18 cellular contexts compared by ENCODE assay signal in genomic region chr6:111628117-111628866, GRCh38. TPM values are rescaled to one million over a fixed set of nuclear protein-coding genes. Genes with fewer than 3 reads are reported as not detected.
DNase-seq lines count a peak whose midpoint lies in the region; ATAC-seq and TF ChIP-seq lines count a peak whose summit lies in the region.
"Had no signal": no experiment of that assay in that cellular context is flagged by ENCODE, and none has a peak within 500 bp of the region (broad histone marks: within the 10 kb centered on the region; RNA-seq: fewer than 3 reads in every experiment).

No MANE protein-coding gene starts in this region.

- DNase-seq in GM04503 (ENCODE audit: low read depth) (peak; percentile 63), esophagus muscularis mucosa (ENCODE audit: extremely low spot score) (no peak), hepatocyte (ENCODE audit: low spot score) (no peak), HAP-1 (ENCODE audit: low spot score in 2 of 2) (no peak), activated gamma-delta T cell (lab: John Stamatoyannopoulos, UW) (no peak), immature natural killer cell (no peak)
- DNase-seq: activated CD4-positive, alpha-beta T cell treated with anti-CD3 and anti-CD28 coated beads, Interleukin-2, amount 10 ng/mL, durations not matched to agents 24 days and 14 days; activated T-cell treated with anti-CD3 and anti-CD28 coated beads, Interleukin-2, amount 50 U/mL, for 24 hours; MG63; NCI-H2081; NCI-H748 treated with DMSO at 0.1 percent for 48 hours; nephron progenitor cell; T-helper 9 cell had no signal

- H3K4me2 ChIP-seq in hepatocyte = no peak overlapping the region

- H3K4me1 Mint-ChIP-seq in immature natural killer cell = no peaks in the 10 kb centered on the region
- H3K4me1 Mint-ChIP-seq: activated CD4-positive, alpha-beta T cell treated with anti-CD3 and anti-CD28 coated beads, Interleukin-2, amount 10 ng/mL, durations not matched to agents 24 days and 14 days; B cell had no signal

- intact Hi-C loops in esophagus muscularis mucosa (cut with DNase I) = no loop called here

- no peaks in the 10 kb centered on the region for H3K79me2 ChIP-seq in hepatocyte

- H3K27me3 ChIP-seq in esophagus muscularis mucosa = no peaks in the 10 kb centered on the region
- H3K27me3 ChIP-seq in hepatocyte = no peaks in the 10 kb centered on the region
- H3K27me3 ChIP-seq in stomach smooth muscle (ENCODE audit: control insufficient read depth in 1 of 2, insufficient read depth in 2 of 2, low read length in 2 of 2) = no peaks in the 10 kb centered on the region
- no peaks in the 10 kb centered on the region for H3K27me3 ChIP-seq in HAP-1 (ENCODE audit: low read depth)
- H3K27me3 ChIP-seq: MG63, spleen, stomach had no signal

- H3K27ac ChIP-seq in esophagus muscularis mucosa (replicated peaks in 1 of 4) = peak overlapping the region; percentile 13 to 59 (median 36)
- H3K27ac ChIP-seq in hepatocyte = peak overlapping the region; percentile 45
- H3K27ac ChIP-seq in stomach smooth muscle (ENCODE audit: low read length) = peak overlapping the region; percentile 4
- H3K27ac ChIP-seq: spleen had no signal

- no peak for TF ChIP-seq CTCF in esophagus muscularis mucosa (IDR thresholded peaks at IDR 0.05)
- no peak for TF ChIP-seq CTCF in hepatocyte (IDR thresholded peaks at IDR 0.05; ENCODE audit: poor library complexity)

- no peak overlapping the region for H3K4me3 Mint-ChIP-seq in immature natural killer cell
- H3K4me3 Mint-ChIP-seq: activated CD4-positive, alpha-beta T cell treated with anti-CD3 and anti-CD28 coated beads, Interleukin-2, amount 10 ng/mL, durations not matched to agents 24 days and 14 days; activated T-cell treated with anti-CD3 and anti-CD28 coated beads, Interleukin-2, amount 50 U/mL, for 24 hours; B cell; nephron progenitor cell had no signal

- no peaks in the 10 kb centered on the region for H4K20me1 ChIP-seq in hepatocyte (ENCODE audit: insufficient read depth, poor library complexity, severe bottlenecking)

- no peaks in the 10 kb centered on the region for H3K9me2 ChIP-seq in hepatocyte (replicated peaks; ENCODE audit: insufficient read depth)

- peaks cover 5 to 28% (median 12%) of the 10 kb centered on the region in 3 donors for H3K36me3 Mint-ChIP-seq in immature natural killer cell

- no peak overlapping the region for H2AFZ ChIP-seq in hepatocyte

- H3K36me3 ChIP-seq in esophagus muscularis mucosa = no peaks in the 10 kb centered on the region
- H3K36me3 ChIP-seq in hepatocyte (replicated peaks; ENCODE audit: insufficient read depth, low read depth) = no peaks in the 10 kb centered on the region
- no peaks in the 10 kb centered on the region for H3K36me3 ChIP-seq in stomach smooth muscle (ENCODE audit: control insufficient read depth in 2 of 2, insufficient read depth in 2 of 2, low read length in 2 of 2)
- no peaks in the 10 kb centered on the region for H3K36me3 ChIP-seq in HAP-1 (replicated peaks)
- H3K36me3 ChIP-seq: MG63, spleen, stomach had no signal

- no peaks in the 10 kb centered on the region for H3K27me3 Mint-ChIP-seq in immature natural killer cell (ENCODE audit: low read depth in 3 of 3)
- H3K27me3 Mint-ChIP-seq: activated T-cell treated with anti-CD3 and anti-CD28 coated beads, Interleukin-2, amount 50 U/mL, for 24 hours had no signal

- peaks cover 13 to 32% (median 22%) of the 10 kb centered on the region in 4 donors for H3K4me1 ChIP-seq in esophagus muscularis mucosa
- peaks cover 19% of the 10 kb centered on the region for H3K4me1 ChIP-seq in hepatocyte (ENCODE audit: insufficient read depth)
- peaks cover 24% of the 10 kb centered on the region for H3K4me1 ChIP-seq in stomach smooth muscle (ENCODE audit: control insufficient read depth, insufficient read depth, low read length)
- peaks cover 8% of the 10 kb centered on the region for H3K4me1 ChIP-seq in HAP-1
- H3K4me1 ChIP-seq: spleen had no signal

- WGBS in esophagus muscularis mucosa = 56% methylated on average over 6 of the region's 6 CpGs
- 76% methylated on average over 6 of the region's 6 CpGs for WGBS in hepatocyte (ENCODE audit: low lambda C conversion rate, missing lambda C conversion rate)

- no peak overlapping the region for H3K9ac ChIP-seq in stomach smooth muscle (ENCODE audit: low read length in 2 of 2)

- H3K4me3 ChIP-seq in esophagus muscularis mucosa (no peak overlapping the region), hepatocyte (no peak overlapping the region), stomach smooth muscle (ENCODE audit: low read length in 2 of 2) (no peak overlapping the region), HAP-1 (no peak overlapping the region)
- H3K4me3 ChIP-seq: MG63, spleen, stomach had no signal

- no peak overlapping the region for H3K27ac Mint-ChIP-seq in immature natural killer cell
- H3K27ac Mint-ChIP-seq: activated CD4-positive, alpha-beta T cell treated with anti-CD3 and anti-CD28 coated beads, Interleukin-2, amount 10 ng/mL, durations not matched to agents 24 days and 14 days; activated T-cell treated with anti-CD3 and anti-CD28 coated beads, Interleukin-2, amount 50 U/mL, for 24 hours; B cell; nephron progenitor cell had no signal

- no peak for TF ChIP-seq EP300 in esophagus muscularis mucosa (IDR thresholded peaks at IDR 0.05)

- TF ChIP-seq POLR2A in esophagus muscularis mucosa (IDR thresholded peaks at IDR 0.05; ENCODE audit: low read depth) = no peak

- H3K9me3 ChIP-seq in esophagus muscularis mucosa (no peaks in the 10 kb centered on the region), hepatocyte (ENCODE audit: low read depth) (no peaks in the 10 kb centered on the region), stomach smooth muscle (ENCODE audit: control insufficient read depth in 2 of 2, low read length in 2 of 2) (no peaks in the 10 kb centered on the region), HAP-1 (peaks cover 4% of the 10 kb centered on the region; the same call in 1 of the 2 replicates)
- H3K9me3 ChIP-seq: MG63 had no signal

- in situ Hi-C loops in HAP-1 (cut with MboI; ENCODE audit: low sequenced_read_pairs) = loop anchor here (25.0 kb wide), 1 partner anchor 266 kb away; no protein-coding TSS in a partner anchor

- ATAC-seq in HG03378 (IDR thresholded peaks at IDR 0.05; ENCODE audit: unreplicated experiment) = no peak

- peaks cover 0 to 6% (median 2%) of the 10 kb centered on the region in 6 donors for H3K9me3 Mint-ChIP-seq in immature natural killer cell

RNA-seq across cellular contexts. Expression of gene TRAF3IP2, which starts 22.6 kb away (rescaled TPM):
- 10 to 100 TPM; 16.6 to 37.1 (median 32.4) TPM for total RNA-seq in esophagus muscularis mucosa
- total RNA-seq in hepatocyte = 26.0 and 31.1 TPM in 2 replicates
- 21.9 and 22.2 TPM in 2 replicates for polyA plus RNA-seq in hepatocyte
- polyA plus RNA-seq in immature natural killer cell = 10 to 100 TPM in 1 of 3 donors, 1 to 10 TPM in 1, not detected in 1; 1.9 to 10.6 TPM
